Comparison of ENCODE assay signal across 1 cellular context in genomic region chr11:34783816-34784317, GRCh38.
TF ChIP-seq lines count a peak whose summit lies in the region.

No MANE protein-coding gene starts in this region.

TF ChIP-seq in HepG2, 621 proteins besides CTCF, POLR2A, EP300 and RAD21 (continued from another document and continues in another):
- TF ChIP-seq, protein P1, sequence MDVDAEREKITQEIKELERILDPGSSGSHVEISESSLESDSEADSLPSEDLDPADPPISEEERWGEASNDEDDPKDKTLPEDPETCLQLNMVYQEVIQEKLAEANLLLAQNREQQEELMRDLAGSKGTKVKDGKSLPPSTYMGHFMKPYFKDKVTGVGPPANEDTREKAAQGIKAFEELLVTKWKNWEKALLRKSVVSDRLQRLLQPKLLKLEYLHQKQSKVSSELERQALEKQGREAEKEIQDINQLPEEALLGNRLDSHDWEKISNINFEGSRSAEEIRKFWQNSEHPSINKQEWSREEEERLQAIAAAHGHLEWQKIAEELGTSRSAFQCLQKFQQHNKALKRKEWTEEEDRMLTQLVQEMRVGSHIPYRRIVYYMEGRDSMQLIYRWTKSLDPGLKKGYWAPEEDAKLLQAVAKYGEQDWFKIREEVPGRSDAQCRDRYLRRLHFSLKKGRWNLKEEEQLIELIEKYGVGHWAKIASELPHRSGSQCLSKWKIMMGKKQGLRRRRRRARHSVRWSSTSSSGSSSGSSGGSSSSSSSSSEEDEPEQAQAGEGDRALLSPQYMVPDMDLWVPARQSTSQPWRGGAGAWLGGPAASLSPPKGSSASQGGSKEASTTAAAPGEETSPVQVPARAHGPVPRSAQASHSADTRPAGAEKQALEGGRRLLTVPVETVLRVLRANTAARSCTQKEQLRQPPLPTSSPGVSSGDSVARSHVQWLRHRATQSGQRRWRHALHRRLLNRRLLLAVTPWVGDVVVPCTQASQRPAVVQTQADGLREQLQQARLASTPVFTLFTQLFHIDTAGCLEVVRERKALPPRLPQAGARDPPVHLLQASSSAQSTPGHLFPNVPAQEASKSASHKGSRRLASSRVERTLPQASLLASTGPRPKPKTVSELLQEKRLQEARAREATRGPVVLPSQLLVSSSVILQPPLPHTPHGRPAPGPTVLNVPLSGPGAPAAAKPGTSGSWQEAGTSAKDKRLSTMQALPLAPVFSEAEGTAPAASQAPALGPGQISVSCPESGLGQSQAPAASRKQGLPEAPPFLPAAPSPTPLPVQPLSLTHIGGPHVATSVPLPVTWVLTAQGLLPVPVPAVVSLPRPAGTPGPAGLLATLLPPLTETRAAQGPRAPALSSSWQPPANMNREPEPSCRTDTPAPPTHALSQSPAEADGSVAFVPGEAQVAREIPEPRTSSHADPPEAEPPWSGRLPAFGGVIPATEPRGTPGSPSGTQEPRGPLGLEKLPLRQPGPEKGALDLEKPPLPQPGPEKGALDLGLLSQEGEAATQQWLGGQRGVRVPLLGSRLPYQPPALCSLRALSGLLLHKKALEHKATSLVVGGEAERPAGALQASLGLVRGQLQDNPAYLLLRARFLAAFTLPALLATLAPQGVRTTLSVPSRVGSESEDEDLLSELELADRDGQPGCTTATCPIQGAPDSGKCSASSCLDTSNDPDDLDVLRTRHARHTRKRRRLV (CRISPR knock-in tag; IDR thresholded peaks at IDR 0.05) = no peak
- TF ChIP-seq ZNF720 (CRISPR knock-in tag; IDR thresholded peaks at IDR 0.05) (no peak), ONECUT2 (CRISPR knock-in tag; IDR thresholded peaks at IDR 0.05) (peak; percentile 71), PLRG1 (conservative IDR thresholded peaks at IDR 0.05) (no peak), ZKSCAN8 (CRISPR knock-in tag; IDR thresholded peaks at IDR 0.05; ENCODE audit: borderline replicate concordance) (no peak; the same call in 1 of the 2 replicates), SMAD9 (CRISPR knock-in tag; IDR thresholded peaks at IDR 0.05) (no peak), ZNF335 (CRISPR knock-in tag; IDR thresholded peaks at IDR 0.05) (no peak), ZNF615 (CRISPR knock-in tag; IDR thresholded peaks at IDR 0.05; ENCODE audit: borderline replicate concordance) (no peak), CENPX (CRISPR knock-in tag; IDR thresholded peaks at IDR 0.05) (no peak), RFX5 (IDR thresholded peaks at IDR 0.05; ENCODE audit: low read depth, low read length) (no peak), ATF2 (CRISPR knock-in tag; IDR thresholded peaks at IDR 0.05) (peak; percentile 80; the same call in 1 of the 2 replicates), SMARCC2 (IDR thresholded peaks at IDR 0.05) (no peak), ZNF556 (CRISPR knock-in tag; IDR thresholded peaks at IDR 0.05; ENCODE audit: borderline replicate concordance) (no peak), DR1 (CRISPR knock-in tag; IDR thresholded peaks at IDR 0.05) (no peak), NCOR1 (IDR thresholded peaks at IDR 0.05; ENCODE audit: borderline replicate concordance, low read length) (no peak; the same call in 1 of the 2 replicates), HNRNPL (IDR thresholded peaks at IDR 0.05; ENCODE audit: low read depth, low read length) (no peak), MYC (CRISPR knock-in tag; IDR thresholded peaks at IDR 0.05; ENCODE audit: borderline replicate concordance) (peak; percentile 26; the same call in 1 of the 2 replicates), TEAD3 (CRISPR knock-in tag; optimal IDR thresholded peaks at IDR 0.05; ENCODE audit: borderline replicate concordance) (peak; percentile 65), ZFP90 (CRISPR knock-in tag; IDR thresholded peaks at IDR 0.05; ENCODE audit: borderline replicate concordance) (no peak), GMEB1 (CRISPR knock-in tag; IDR thresholded peaks at IDR 0.05; ENCODE audit: borderline replicate concordance) (no peak), NFYB (CRISPR knock-in tag; IDR thresholded peaks at IDR 0.05) (no peak), CREBL2 (CRISPR knock-in tag; IDR thresholded peaks at IDR 0.05; ENCODE audit: borderline replicate concordance) (no peak), TEAD2 (CRISPR knock-in tag; IDR thresholded peaks at IDR 0.05) (no peak), ZNF639 (CRISPR knock-in tag; conservative IDR thresholded peaks at IDR 0.05) (no peak), MNT (IDR thresholded peaks at IDR 0.05) (no peak), ZKSCAN5 (CRISPR knock-in tag; IDR thresholded peaks at IDR 0.05) (no peak; the same call in 1 of the 2 replicates), ZNF607 (CRISPR knock-in tag; IDR thresholded peaks at IDR 0.05; ENCODE audit: borderline replicate concordance) (0 out of 2 replicates have a peak, but pooled peaks have one; percentile 28), ZNF772 (CRISPR knock-in tag; IDR thresholded peaks at IDR 0.05) (0 out of 2 replicates have a peak, but pooled peaks have one; percentile 6), ZNF260 (CRISPR knock-in tag; IDR thresholded peaks at IDR 0.05; ENCODE audit: borderline replicate concordance, low read depth) (no peak), TBX3 (IDR thresholded peaks at IDR 0.05; ENCODE audit: borderline replicate concordance) (no peak; the same call in 1 of the 2 replicates), MAFK (conservative IDR thresholded peaks at IDR 0.05 in 1 of 2, IDR thresholded peaks at IDR 0.05 in 1 of 2; ENCODE audit: low read length in 2 of 2) (no peak), ZNF788 (CRISPR knock-in tag; IDR thresholded peaks at IDR 0.05; ENCODE audit: borderline replicate concordance) (no peak; the same call in 1 of the 2 replicates), ZNF883 (CRISPR knock-in tag; IDR thresholded peaks at IDR 0.05; ENCODE audit: not compliant biosample characterization) (no peak), FLYWCH1 (CRISPR knock-in tag; IDR thresholded peaks at IDR 0.05) (no peak), ZNF282 (IDR thresholded peaks at IDR 0.05; ENCODE audit: partially characterized antibody) (no peak), ZNF160 (CRISPR knock-in tag; IDR thresholded peaks at IDR 0.05) (no peak), LCORL (IDR thresholded peaks at IDR 0.05) (no peak), LCORL (CRISPR knock-in tag; IDR thresholded peaks at IDR 0.05) (no peak; the same call in 1 of the 2 replicates)
- TF ChIP-seq, protein P2, sequence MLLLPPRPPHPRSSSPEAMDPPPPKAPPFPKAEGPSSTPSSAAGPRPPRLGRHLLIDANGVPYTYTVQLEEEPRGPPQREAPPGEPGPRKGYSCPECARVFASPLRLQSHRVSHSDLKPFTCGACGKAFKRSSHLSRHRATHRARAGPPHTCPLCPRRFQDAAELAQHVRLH (CRISPR knock-in tag; IDR thresholded peaks at IDR 0.05; ENCODE audit: borderline replicate concordance, low read depth) = no peak
- TF ChIP-seq, protein P3, sequence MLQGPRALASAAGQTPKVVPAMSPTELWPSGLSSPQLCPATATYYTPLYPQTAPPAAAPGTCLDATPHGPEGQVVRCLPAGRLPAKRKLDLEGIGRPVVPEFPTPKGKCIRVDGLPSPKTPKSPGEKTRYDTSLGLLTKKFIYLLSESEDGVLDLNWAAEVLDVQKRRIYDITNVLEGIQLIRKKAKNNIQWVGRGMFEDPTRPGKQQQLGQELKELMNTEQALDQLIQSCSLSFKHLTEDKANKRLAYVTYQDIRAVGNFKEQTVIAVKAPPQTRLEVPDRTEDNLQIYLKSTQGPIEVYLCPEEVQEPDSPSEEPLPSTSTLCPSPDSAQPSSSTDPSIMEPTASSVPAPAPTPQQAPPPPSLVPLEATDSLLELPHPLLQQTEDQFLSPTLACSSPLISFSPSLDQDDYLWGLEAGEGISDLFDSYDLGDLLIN (CRISPR knock-in tag; IDR thresholded peaks at IDR 0.05; ENCODE audit: borderline replicate concordance) = peak; percentile 79; the same call in 1 of the 2 replicates
- TF ChIP-seq, protein P4, sequence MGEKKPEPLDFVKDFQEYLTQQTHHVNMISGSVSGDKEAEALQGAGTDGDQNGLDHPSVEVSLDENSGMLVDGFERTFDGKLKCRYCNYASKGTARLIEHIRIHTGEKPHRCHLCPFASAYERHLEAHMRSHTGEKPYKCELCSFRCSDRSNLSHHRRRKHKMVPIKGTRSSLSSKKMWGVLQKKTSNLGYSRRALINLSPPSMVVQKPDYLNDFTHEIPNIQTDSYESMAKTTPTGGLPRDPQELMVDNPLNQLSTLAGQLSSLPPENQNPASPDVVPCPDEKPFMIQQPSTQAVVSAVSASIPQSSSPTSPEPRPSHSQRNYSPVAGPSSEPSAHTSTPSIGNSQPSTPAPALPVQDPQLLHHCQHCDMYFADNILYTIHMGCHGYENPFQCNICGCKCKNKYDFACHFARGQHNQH (CRISPR knock-in tag; IDR thresholded peaks at IDR 0.05) = no peak
- TF ChIP-seq, protein P5, sequence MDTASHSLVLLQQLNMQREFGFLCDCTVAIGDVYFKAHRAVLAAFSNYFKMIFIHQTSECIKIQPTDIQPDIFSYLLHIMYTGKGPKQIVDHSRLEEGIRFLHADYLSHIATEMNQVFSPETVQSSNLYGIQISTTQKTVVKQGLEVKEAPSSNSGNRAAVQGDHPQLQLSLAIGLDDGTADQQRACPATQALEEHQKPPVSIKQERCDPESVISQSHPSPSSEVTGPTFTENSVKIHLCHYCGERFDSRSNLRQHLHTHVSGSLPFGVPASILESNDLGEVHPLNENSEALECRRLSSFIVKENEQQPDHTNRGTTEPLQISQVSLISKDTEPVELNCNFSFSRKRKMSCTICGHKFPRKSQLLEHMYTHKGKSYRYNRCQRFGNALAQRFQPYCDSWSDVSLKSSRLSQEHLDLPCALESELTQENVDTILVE (CRISPR knock-in tag; IDR thresholded peaks at IDR 0.05) = no peak
